ENCODE assay signal across 8 cellular contexts in the genomic region with DNA sequence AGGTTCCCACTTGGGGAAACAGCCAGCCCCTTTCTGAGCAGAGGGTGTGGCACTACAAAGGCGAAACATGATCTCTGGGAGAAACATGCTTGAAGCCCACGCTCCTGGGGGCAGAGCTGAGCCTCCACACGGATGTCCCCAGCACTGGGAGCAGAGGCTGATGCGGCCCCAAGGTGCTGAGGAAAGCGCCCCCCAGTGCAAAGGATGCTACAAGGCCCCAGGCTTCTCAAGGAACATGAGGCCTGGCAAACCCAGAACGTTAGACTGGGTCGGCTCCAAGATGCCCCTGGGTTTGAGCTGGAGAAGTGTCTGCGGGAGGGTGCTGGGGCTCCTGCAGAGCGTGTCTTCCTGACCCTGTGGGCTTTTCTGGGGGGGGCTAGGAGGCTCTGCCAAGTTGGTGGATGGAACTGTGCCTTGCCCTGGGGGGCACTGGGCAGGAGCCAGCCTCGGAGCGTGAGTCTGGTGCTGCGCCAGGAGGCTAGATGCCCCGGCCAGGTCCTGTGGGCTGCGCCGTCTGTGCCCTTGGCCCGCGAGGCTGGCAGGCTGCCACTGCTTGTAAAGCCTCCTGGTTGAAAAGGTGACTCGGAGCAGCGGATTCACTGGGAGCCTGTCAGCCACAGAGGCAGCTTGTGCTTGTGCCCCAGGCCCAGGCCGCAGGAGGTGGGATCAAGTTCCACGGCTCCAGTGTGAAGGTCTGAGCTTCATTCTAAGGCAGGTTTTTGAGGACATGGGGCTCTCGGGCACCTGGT. TPM values are rescaled to one million over a fixed set of nuclear protein-coding genes. Genes with fewer than 3 reads are reported as not detected.
A peak's percentile ranks its signal among the peaks of the same experiment; 100 is the strongest.
DNase-seq lines count a peak whose midpoint lies in the region; ATAC-seq and TF ChIP-seq lines count a peak whose summit lies in the region.

No MANE protein-coding gene starts in this region.

- H3K27ac ChIP-seq in PC-3 (ENCODE audit: low read length) (peak overlapping the region; percentile 87), dorsolateral prefrontal cortex (peak overlapping the region in 58 of 59 donors; percentile 40 to 100 (median 96))

- H3K4me3 ChIP-seq in PC-3 (ENCODE audit: low read length) (peak overlapping the region; percentile 56; the same call in 1 of the 2 replicates), dorsolateral prefrontal cortex (peak overlapping the region in 16 of 59 donors; percentile 0 to 34 (median 16))

- no peaks in the 10 kb centered on the region for H3K36me3 Mint-ChIP-seq in naive B cell

- H3K27me3 Mint-ChIP-seq in naive B cell: no peaks in the 10 kb centered on the region

- CTCF ChIA-PET in PC-3 (lab: Charles Lee): no interaction called here

- H3F3A ChIP-seq in PC-3 (ENCODE audit: low read length, unreplicated experiment): peaks cover 4% of the 10 kb centered on the region

- peaks cover 46% of the 10 kb centered on the region for H3K4me1 ChIP-seq in PC-3 (ENCODE audit: insufficient read depth, low read length)

- peak overlapping the region in 7 of 8 donors; percentile 76 to 91 (median 87) for H3K4me3 Mint-ChIP-seq in naive B cell

- H3K27ac Mint-ChIP-seq in naive B cell: peak overlapping the region in 2 of 6 donors; percentile 62 to 88

- ATAC-seq in PC-3 (peak; percentile 80), naive B cell (ENCODE audit: low read depth in 2 of 2) (no peak), HG03175 (IDR thresholded peaks at IDR 0.05; ENCODE audit: unreplicated experiment) (no peak), GM18520 (IDR thresholded peaks at IDR 0.05; ENCODE audit: unreplicated experiment) (no peak)

- peak overlapping the region; percentile 82 for H3K4me2 ChIP-seq in PC-3 (ENCODE audit: low read length)

- peaks cover 96% of the 10 kb centered on the region for H3K79me2 ChIP-seq in PC-3 (ENCODE audit: low read length)

- peaks cover 15 to 23% (median 17%) of the 10 kb centered on the region in 3 donors for H3K4me1 Mint-ChIP-seq in naive B cell

- intact Hi-C loops in PC-3 (cut with micrococcal nuclease) (no loop called here), dorsolateral prefrontal cortex (cut with DNase I) (no loop called here)

- no peaks in the 10 kb centered on the region for H3K9me2 ChIP-seq in PC-3 (replicated peaks; ENCODE audit: low read length)

- peak overlapping the region; percentile 54 for H3K9ac ChIP-seq in PC-3 (ENCODE audit: low read length)

- no peaks in the 10 kb centered on the region; the same call in 1 of the 2 replicates for H3K36me3 ChIP-seq in PC-3 (ENCODE audit: low read depth, low read length)

- POLR2A ChIA-PET in PC-3 (lab: Charles Lee; ENCODE audit: unreplicated experiment): interaction anchor here (0.5 to 0.7 kb wide), 2 partner anchors 19 to 21 kb away, joined by 3 to 6 read pairs; no protein-coding TSS in a partner anchor

- no TSS peak for BruUV-seq in PC-3 (replicated peaks; lab: Mats Ljungman, UMichigan)

- no peaks in the 10 kb centered on the region for H3K9me3 ChIP-seq in PC-3 (ENCODE audit: low read length)

- no peaks in the 10 kb centered on the region for H3K27me3 ChIP-seq in PC-3 (ENCODE audit: low read length)
- no peaks in the 10 kb centered on the region for H3K27me3 ChIP-seq in dorsolateral prefrontal cortex

- H4K20me1 ChIP-seq in PC-3 (ENCODE audit: low read length): peaks cover 24% of the 10 kb centered on the region

- H2AFZ ChIP-seq in PC-3 (ENCODE audit: low read length): 0 out of 2 replicates have a peak overlapping the region, but pooled peaks have one; percentile 3

- TF ChIP-seq CTCF in PC-3 (conservative IDR thresholded peaks at IDR 0.05; ENCODE audit: low read depth, low read length) (no peak), dorsolateral prefrontal cortex (IDR thresholded peaks at IDR 0.05 in 54 of 56, conservative IDR thresholded peaks at IDR 0.05 in 2 of 56; ENCODE audit: low read depth in 1 of 56, partially characterized antibody in 56 of 56) (no peak)

- peaks cover 0 to 2% (median 0%) of the 10 kb centered on the region in 7 donors for H3K9me3 Mint-ChIP-seq in naive B cell

- peak; percentile 60 for DNase-seq in activated effector memory CD4-positive, alpha-beta T cell treated with anti-CD3 and anti-CD28 coated beads, Interleukin-2, amount 50 U/mL, for 16 hours
- no peak for DNase-seq in activated effector memory CD4-positive, alpha-beta T cell treated with Interleukin-2 at 50 U/mL for 16 hours
- DNase-seq in PC-3 (peak; percentile 86), dorsolateral prefrontal cortex (peak in 5 of 10 donors; percentile 34 to 98 (median 65)), naive B cell (no peak), SKM-1 treated with dmso at 0.1 percent for 144 hours (lab: John Stamatoyannopoulos, UW; ENCODE audit: unreplicated experiment) (no peak)

RNA-seq across cellular contexts. Expression of a gene that starts 8.1 kb away (rescaled TPM):
- total RNA-seq in PC-3 (2014; rRNA removed) (21.5 and 24.9 TPM in 2 replicates), dorsolateral prefrontal cortex (100 to 1,000 TPM in 47 of 120 experiments, 10 to 100 TPM in 73; 41.0 to 257 (median 86.5) TPM)
- 1 to 10 TPM; 2.4 to 9.5 (median 4.7) TPM for polyA plus RNA-seq in naive B cell (ENCODE audit: low read depth in 6 of 6)

Comparison
In these comparisons a context has a peak if more than half of its experiments do, and no peak if none do; other contexts are left out.
1. DNase-seq: peak in activated effector memory CD4-positive, alpha-beta T cell treated with anti-CD3 and anti-CD28 coated beads, Interleukin-2, amount 50 U/mL, for 16 hours (single experiment) and PC-3 (single experiment); none in activated effector memory CD4-positive, alpha-beta T cell treated with Interleukin-2 at 50 U/mL for 16 hours (single experiment), naive B cell (single experiment) and SKM-1 treated with dmso at 0.1 percent for 144 hours (single experiment).